In the genomic region with DNA sequence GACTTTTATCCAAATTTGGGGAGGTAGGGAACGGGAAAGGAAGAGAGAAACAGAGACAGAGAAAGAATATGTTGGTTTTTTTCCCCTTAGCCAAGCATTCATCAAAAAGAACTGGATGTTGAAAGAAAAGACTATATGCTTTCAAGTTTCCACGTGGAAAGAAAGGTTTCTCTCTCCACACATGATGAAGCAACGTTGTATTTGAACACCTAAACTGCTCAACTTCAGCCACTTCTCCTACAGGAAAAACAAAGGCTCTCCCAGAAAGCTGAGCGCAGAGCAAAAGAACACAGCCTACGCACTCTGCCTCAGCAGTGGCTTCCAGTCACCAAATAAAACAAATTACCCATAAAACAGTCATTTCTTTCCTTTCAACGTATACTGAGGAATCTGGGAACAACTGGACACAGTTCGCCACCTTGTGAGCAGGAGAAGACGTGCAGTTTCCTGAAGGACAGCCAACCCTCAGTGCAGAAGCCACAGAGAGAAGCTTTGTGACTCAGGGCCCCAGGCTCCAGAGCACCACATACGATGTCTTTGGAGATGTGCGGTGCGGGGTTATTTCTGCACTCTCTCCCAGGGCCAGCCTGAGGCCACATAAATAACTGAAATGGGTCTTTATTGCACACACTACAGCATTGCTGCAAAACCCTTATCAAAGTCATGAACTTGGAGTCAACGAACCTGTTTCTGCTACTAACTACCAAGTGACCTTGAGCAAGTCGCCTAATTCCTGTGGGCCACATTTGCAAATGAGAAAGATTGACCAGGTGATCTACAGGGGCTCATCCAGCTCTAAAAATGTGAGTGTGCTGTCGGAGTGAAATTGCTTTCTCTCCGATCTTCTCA, we compare ENCODE assay signal across 8 cellular contexts. TPM values are rescaled to one million over a fixed set of nuclear protein-coding genes. Genes with fewer than 3 reads are reported as not detected.
A peak's percentile ranks its signal among the peaks of the same experiment; 100 is the strongest.
DNase-seq lines count a peak whose midpoint lies in the region; ATAC-seq, FAIRE-seq and TF ChIP-seq lines count a peak whose summit lies in the region.

No MANE protein-coding gene starts in this region.

- ATAC-seq in HG02678 (IDR thresholded peaks at IDR 0.05; ENCODE audit: unreplicated experiment): peak; percentile 76
- peak; percentile 71 for ATAC-seq in activated CD8-positive, alpha-beta T cell treated with anti-CD3 and anti-CD28 coated beads for 36 hours

- H3K4me3 Mint-ChIP-seq in activated CD8-positive, alpha-beta T cell treated with anti-CD3 and anti-CD28 coated beads for 36 hours: no peak overlapping the region
- no peak overlapping the region for H3K4me3 Mint-ChIP-seq in type B pancreatic cell

- DNase-seq in Ammon's horn (ENCODE audit: low spot score): peak; percentile 3
- no peak for DNase-seq in GM12892 (ENCODE audit: insufficient read length)
- peak; percentile 24 for DNase-seq in NCI-H146 (lab: John Stamatoyannopoulos, UW)
- peak; percentile 62 for DNase-seq in activated CD8-positive, alpha-beta T cell treated with anti-CD3 and anti-CD28 coated beads for 36 hours
- peak; percentile 84 for DNase-seq in iPS-NIHi7 (ENCODE audit: extremely low spot score)
- no peak for DNase-seq in type B pancreatic cell (ENCODE audit: extremely low spot score, unreplicated experiment)
- DNase-seq in T-helper 9 cell: no peak

- H3K36me3 Mint-ChIP-seq in activated CD8-positive, alpha-beta T cell treated with anti-CD3 and anti-CD28 coated beads for 36 hours (ENCODE audit: low read depth): no peaks in the 10 kb centered on the region
- no peaks in the 10 kb centered on the region for H3K36me3 Mint-ChIP-seq in type B pancreatic cell

- intact Hi-C loops in activated CD8-positive, alpha-beta T cell treated with anti-CD3 and anti-CD28 coated beads for 36 hours (cut with micrococcal nuclease): loop anchor here (2.0 to 5.0 kb wide), 2 partner anchors 71 to 147 kb away; a partner anchor contains a TSS

- TF ChIP-seq POLR2A in GM12892 (IDR thresholded peaks at IDR 0.05; ENCODE audit: low read depth, low read length): no peak

- H3K4me1 Mint-ChIP-seq in activated CD8-positive, alpha-beta T cell treated with anti-CD3 and anti-CD28 coated beads for 36 hours (ENCODE audit: low read depth): peaks cover 13% of the 10 kb centered on the region
- peaks cover 4% of the 10 kb centered on the region for H3K4me1 Mint-ChIP-seq in type B pancreatic cell (ENCODE audit: unreplicated experiment)

- TF ChIP-seq CTCF in activated CD8-positive, alpha-beta T cell treated with anti-CD3 and anti-CD28 coated beads for 36 hours (IDR thresholded peaks at IDR 0.05): peak; percentile 27
- peak; percentile 73 for TF ChIP-seq CTCF in type B pancreatic cell (conservative IDR thresholded peaks at IDR 0.05)

- H3K27me3 Mint-ChIP-seq in activated CD8-positive, alpha-beta T cell treated with anti-CD3 and anti-CD28 coated beads for 36 hours: peaks cover 44% of the 10 kb centered on the region
- H3K27me3 Mint-ChIP-seq in type B pancreatic cell: peaks cover 19% of the 10 kb centered on the region

- no peak overlapping the region for H3K27ac Mint-ChIP-seq in activated CD8-positive, alpha-beta T cell treated with anti-CD3 and anti-CD28 coated beads for 36 hours
- H3K27ac Mint-ChIP-seq in type B pancreatic cell: no peak overlapping the region

- FAIRE-seq in GM12892 (lab: Jason Lieb, UNC): peak; percentile 87

- POLR2A ChIA-PET in activated CD8-positive, alpha-beta T cell treated with anti-CD3 and anti-CD28 coated beads for 36 hours (lab: Charles Lee): interaction anchor here (0.8 to 1.3 kb wide), 3 partner anchors 10 to 73 kb away, joined by 3 to 5 read pairs (median 3); a partner anchor contains a TSS

- CTCF ChIA-PET in activated CD8-positive, alpha-beta T cell treated with anti-CD3 and anti-CD28 coated beads for 36 hours (lab: Charles Lee): interaction anchor here (0.8 to 7.0 kb wide), 10 partner anchors 8 to 74 kb away, joined by 3 to 67 read pairs (median 4); no protein-coding TSS in a partner anchor

- H3K9me3 Mint-ChIP-seq in activated CD8-positive, alpha-beta T cell treated with anti-CD3 and anti-CD28 coated beads for 36 hours: no peaks in the 10 kb centered on the region
- H3K9me3 Mint-ChIP-seq in type B pancreatic cell: no peaks in the 10 kb centered on the region

RNA-seq across cellular contexts. Expression of a gene that starts 10.1 kb away (rescaled TPM):
- polyA plus RNA-seq in GM12892 (2012; ENCODE audit: missing spikeins): not detected
- under 1 TPM; 0.76 to 0.86 TPM for total RNA-seq in activated CD8-positive, alpha-beta T cell treated with anti-CD3 and anti-CD28 coated beads for 36 hours
- total RNA-seq in type B pancreatic cell (ENCODE audit: low replicate concordance): not detected in 2 replicates

RNA-seq across cellular contexts. Expression of a gene that starts 48.0 kb away (rescaled TPM):
- polyA plus RNA-seq in GM12892 (2012; ENCODE audit: missing spikeins): not detected
- not detected for total RNA-seq in activated CD8-positive, alpha-beta T cell treated with anti-CD3 and anti-CD28 coated beads for 36 hours
- total RNA-seq in type B pancreatic cell (ENCODE audit: low replicate concordance): 0.17 TPM in 1 of 2 replicates, not detected in the other

RNA-seq across cellular contexts. Expression of a gene that starts 50.3 kb away (rescaled TPM):
- 119 TPM for polyA plus RNA-seq in GM12892 (2012; ENCODE audit: missing spikeins)
- total RNA-seq in activated CD8-positive, alpha-beta T cell treated with anti-CD3 and anti-CD28 coated beads for 36 hours: 100 to 1,000 TPM; 291 to 293 TPM
- 68.2 and 122 TPM in 2 replicates for total RNA-seq in type B pancreatic cell (ENCODE audit: low replicate concordance)

Comparison
In these comparisons a context has a peak if more than half of its experiments do, and no peak if none do; other contexts are left out.
1. DNase-seq: peak in Ammon's horn (single experiment), NCI-H146 (single experiment), activated CD8-positive, alpha-beta T cell treated with anti-CD3 and anti-CD28 coated beads for 36 hours (single experiment) and iPS-NIHi7 (single experiment); none in GM12892 (single experiment), type B pancreatic cell (single experiment) and T-helper 9 cell (single experiment).